ENCODE assay signal across 18 cellular contexts in the genomic region with DNA sequence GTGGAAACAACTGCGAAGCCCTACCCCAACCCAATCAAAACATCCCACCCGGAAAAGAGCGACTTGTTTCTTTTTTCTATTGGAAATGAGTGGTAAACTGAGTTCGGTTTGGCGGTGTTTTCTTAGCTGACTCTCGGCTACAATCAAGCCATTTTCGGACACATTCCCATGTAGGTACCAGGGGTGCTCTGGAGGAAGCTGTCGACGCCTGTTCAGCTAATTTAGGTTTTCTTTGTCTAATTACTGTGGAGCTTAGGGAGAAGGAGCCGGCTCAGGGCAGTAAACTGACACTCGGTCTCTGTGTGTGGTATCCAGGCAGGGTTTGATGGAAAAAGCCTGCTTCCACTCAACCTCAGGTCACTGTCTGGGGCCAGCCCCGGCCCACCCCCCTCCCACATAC. TPM values are rescaled to one million over a fixed set of nuclear protein-coding genes. Genes with fewer than 3 reads are reported as not detected.
DNase-seq lines count a peak whose midpoint lies in the region; ATAC-seq and TF ChIP-seq lines count a peak whose summit lies in the region.
"Had no signal": no experiment of that assay in that cellular context is flagged by ENCODE, and none has a peak within 500 bp of the region (broad histone marks: within the 10 kb centered on the region; RNA-seq: fewer than 3 reads in every experiment).

No MANE protein-coding gene starts in this region.

- no peak overlapping the region for H3K4me3 Mint-ChIP-seq in stimulated activated naive CD8-positive, alpha-beta T cell treated with anti-CD3 and anti-CD28 coated beads, Interleukin-15, amount 100 ng/mL, for 72 hours
- no peak overlapping the region for H3K4me3 Mint-ChIP-seq in glutamatergic neuron (ENCODE audit: unreplicated experiment)
- H3K4me3 Mint-ChIP-seq: activated naive CD8-positive, alpha-beta T cell treated with anti-CD3 and anti-CD28 coated beads for 36 hours had no signal

- peaks cover 57% of the 10 kb centered on the region for H3K4me1 Mint-ChIP-seq in stimulated activated naive CD8-positive, alpha-beta T cell treated with anti-CD3 and anti-CD28 coated beads, Interleukin-15, amount 100 ng/mL, for 72 hours
- peaks cover 28% of the 10 kb centered on the region for H3K4me1 Mint-ChIP-seq in glutamatergic neuron (ENCODE audit: low read depth, unreplicated experiment)

- H3K4me1 ChIP-seq in esophagus squamous epithelium (peaks cover 18 to 76% (median 22%) of the 10 kb centered on the region in 3 donors), neuronal stem cell (ENCODE audit: control insufficient read depth in 2 of 2, insufficient read depth in 1 of 2, low read depth in 1 of 2, low read length in 2 of 2) (peaks cover 9 to 14% of the 10 kb centered on the region in 2 donors), spleen (peaks cover 12 to 69% (median 49%) of the 10 kb centered on the region in 6 donors)

- no peak for TF ChIP-seq CTCF in esophagus squamous epithelium (IDR thresholded peaks at IDR 0.05)
- TF ChIP-seq CTCF in spleen (IDR thresholded peaks at IDR 0.05 in 8 of 11, conservative IDR thresholded peaks at IDR 0.05 in 3 of 11) = no peak
- TF ChIP-seq CTCF in glutamatergic neuron (IDR thresholded peaks at IDR 0.05; ENCODE audit: partially characterized antibody, unreplicated experiment) = no peak

- no peak overlapping the region for H4K91ac ChIP-seq in neuronal stem cell (ENCODE audit: low read depth, low read length, poor library complexity)

- DNase-seq in stimulated activated naive CD8-positive, alpha-beta T cell treated with anti-CD3 and anti-CD28 coated beads, Interleukin-15, amount 100 ng/mL, for 72 hours = no peak
- DNase-seq in stimulated activated naive CD8-positive, alpha-beta T cell treated with anti-CD3 and anti-CD28 coated beads, Interleukin-15, Interleukin-2, amounts not matched to agents 100 U/mL and 50 U/mL, for 24 hours = no peak
- DNase-seq in esophagus squamous epithelium (lab: John Stamatoyannopoulos, UW) (no peak), neuronal stem cell (ENCODE audit: low spot score) (peak; percentile 23), spleen (no peak), glutamatergic neuron (no peak), SKM-1 (lab: John Stamatoyannopoulos, UW; ENCODE audit: unreplicated experiment) (no peak)
- DNase-seq: activated CD4-positive, CD25-positive, alpha-beta regulatory T cell treated with anti-CD3 and anti-CD28 coated beads, Interleukin-2, amount 50 U/mL, for 72 hours; activated CD8-positive, alpha-beta memory T cell treated with anti-CD3 and anti-CD28 coated beads for 24 hours; activated naive CD8-positive, alpha-beta T cell treated with anti-CD3 and anti-CD28 coated beads for 36 hours; foreskin melanocyte; left cardiac atrium; NCI-H187 treated with DMSO at 0.1 percent for 48 hours; NCI-H345; right lobe of liver; stimulated activated naive CD4-positive, alpha-beta T cell had no signal

- no peak overlapping the region for H4K8ac ChIP-seq in neuronal stem cell (ENCODE audit: low read depth, low read length)

- no peak overlapping the region for H2BK15ac ChIP-seq in neuronal stem cell (ENCODE audit: low read length)

- H3K9me3 ChIP-seq in esophagus squamous epithelium = no peaks in the 10 kb centered on the region
- H3K9me3 ChIP-seq in neuronal stem cell (replicated peaks in 1 of 2; ENCODE audit: control insufficient read depth in 2 of 2, insufficient read depth in 1 of 2, low read depth in 1 of 2, low read length in 2 of 2) = peaks cover 0 to 3% of the 10 kb centered on the region in 2 donors
- H3K9me3 ChIP-seq in spleen = no peaks in the 10 kb centered on the region
- H3K9me3 ChIP-seq: right lobe of liver had no signal

- H2AK5ac ChIP-seq in neuronal stem cell (ENCODE audit: low read depth, low read length) = no peak overlapping the region

- ATAC-seq in stimulated activated naive CD8-positive, alpha-beta T cell treated with anti-CD3 and anti-CD28 coated beads, Interleukin-15, amount 100 ng/mL, for 72 hours = peak; percentile 2
- no peak for ATAC-seq in stimulated activated naive CD8-positive, alpha-beta T cell treated with anti-CD3 and anti-CD28 coated beads, Interleukin-15, Interleukin-2, amounts not matched to agents 100 U/mL and 50 U/mL, for 24 hours
- ATAC-seq in GM18858 (IDR thresholded peaks at IDR 0.05; ENCODE audit: unreplicated experiment) = no peak
- ATAC-seq: left cardiac atrium had no signal

- H3K14ac ChIP-seq in neuronal stem cell (ENCODE audit: low read length) = no peak overlapping the region

- no peak overlapping the region for H3K18ac ChIP-seq in neuronal stem cell (ENCODE audit: low read length)

- 24 to 50% methylated on average over 9 to 10 of the region's 12 CpGs for WGBS in esophagus squamous epithelium, 2 donors
- WGBS in neuronal stem cell (ENCODE audit: extremely low coverage in 2 of 2, insufficient read length in 2 of 2, insufficient replicate concordance in 1 of 2), 2 donors = no CpG with 5 or more reads among the region's 12 CpGs
- WGBS in spleen, 5 donors = 9 to 18% (median 9%) methylated on average over 12 of the region's 12 CpGs

- H3K4me3 ChIP-seq in esophagus squamous epithelium (peak overlapping the region in 3 of 4 donors; percentile 48 to 75 (median 59)), neuronal stem cell (ENCODE audit: low read length in 2 of 2) (no peak overlapping the region), spleen (no peak overlapping the region)
- H3K4me3 ChIP-seq: right lobe of liver had no signal

- H2BK5ac ChIP-seq in neuronal stem cell (ENCODE audit: low read length) = no peak overlapping the region

- H3K36me3 Mint-ChIP-seq in glutamatergic neuron (ENCODE audit: unreplicated experiment) = no peaks in the 10 kb centered on the region
- H3K36me3 Mint-ChIP-seq: activated naive CD8-positive, alpha-beta T cell treated with anti-CD3 and anti-CD28 coated beads for 36 hours had no signal

- H3K9ac ChIP-seq in neuronal stem cell (ENCODE audit: low read depth, low read length, poor library complexity) = no peak overlapping the region

- H3K36me3 ChIP-seq in esophagus squamous epithelium (no peaks in the 10 kb centered on the region), neuronal stem cell (replicated peaks in 1 of 2; ENCODE audit: control insufficient read depth in 2 of 2, insufficient read depth in 2 of 2, low read length in 2 of 2) (no peaks in the 10 kb centered on the region), spleen (no peaks in the 10 kb centered on the region)
- H3K36me3 ChIP-seq: right lobe of liver had no signal

- no peak overlapping the region for H2BK120ac ChIP-seq in neuronal stem cell (ENCODE audit: low read depth, low read length)

- peak overlapping the region; percentile 76 to 93 (median 86) for H3K27ac ChIP-seq in esophagus squamous epithelium
- no peak overlapping the region for H3K27ac ChIP-seq in neuronal stem cell (replicated peaks; ENCODE audit: low read length)
- no peak overlapping the region for H3K27ac ChIP-seq in spleen
- H3K27ac ChIP-seq: right lobe of liver had no signal

- H2AFZ ChIP-seq in neuronal stem cell (ENCODE audit: low read length) = no peak overlapping the region

- peaks cover 97% of the 10 kb centered on the region for H3K27me3 Mint-ChIP-seq in stimulated activated naive CD8-positive, alpha-beta T cell treated with anti-CD3 and anti-CD28 coated beads, Interleukin-15, amount 100 ng/mL, for 72 hours
- peaks cover 27% of the 10 kb centered on the region for H3K27me3 Mint-ChIP-seq in glutamatergic neuron (ENCODE audit: unreplicated experiment)

- no peak overlapping the region for H3K23ac ChIP-seq in neuronal stem cell (ENCODE audit: low read depth, low read length, poor library complexity)

- no peaks in the 10 kb centered on the region for H3K9me3 Mint-ChIP-seq in stimulated activated naive CD8-positive, alpha-beta T cell treated with anti-CD3 and anti-CD28 coated beads, Interleukin-15, amount 100 ng/mL, for 72 hours
- peaks cover 7% of the 10 kb centered on the region for H3K9me3 Mint-ChIP-seq in glutamatergic neuron (ENCODE audit: unreplicated experiment)
- H3K9me3 Mint-ChIP-seq: activated naive CD8-positive, alpha-beta T cell treated with anti-CD3 and anti-CD28 coated beads for 36 hours had no signal

- intact Hi-C loops in esophagus squamous epithelium (cut with DNase I) (loop anchor here (10.0 kb wide), 1 partner anchor 663 kb away; no protein-coding TSS in a partner anchor), spleen (cut with DNase I; ENCODE audit: low total_unique reads) (no loop called here)

- TF ChIP-seq POLR2A in esophagus squamous epithelium (IDR thresholded peaks at IDR 0.05) (no peak), spleen (IDR thresholded peaks at IDR 0.05) (no peak)

- H3K4me2 ChIP-seq in neuronal stem cell (ENCODE audit: insufficient read depth, low read length, poor library complexity, severe bottlenecking) = no peak overlapping the region

- H3K27me3 ChIP-seq in esophagus squamous epithelium (peaks cover 13 to 100% (median 23%) of the 10 kb centered on the region in 4 donors), neuronal stem cell (ENCODE audit: control insufficient read depth in 3 of 3, insufficient read depth in 3 of 3, low read depth in 1 of 3, low read length in 3 of 3) (peaks cover 79 to 98% (median 92%) of the 10 kb centered on the region in 3 experiments), spleen (replicated peaks in 1 of 7) (peaks cover 15 to 100% (median 97%) of the 10 kb centered on the region in 7 donors)

- H3K79me1 ChIP-seq in neuronal stem cell (ENCODE audit: low read depth, low read length) = no peaks in the 10 kb centered on the region

- no peak overlapping the region for H3K27ac Mint-ChIP-seq in stimulated activated naive CD8-positive, alpha-beta T cell treated with anti-CD3 and anti-CD28 coated beads, Interleukin-15, amount 100 ng/mL, for 72 hours
- no peak overlapping the region for H3K27ac Mint-ChIP-seq in glutamatergic neuron (ENCODE audit: unreplicated experiment)
- H3K27ac Mint-ChIP-seq: activated naive CD8-positive, alpha-beta T cell treated with anti-CD3 and anti-CD28 coated beads for 36 hours; CD14-positive monocyte had no signal

- H3K4ac ChIP-seq in neuronal stem cell (ENCODE audit: low read length) = no peak overlapping the region

- no peak overlapping the region for H2BK12ac ChIP-seq in neuronal stem cell (ENCODE audit: low read length)

RNA-seq across cellular contexts. Expression of a gene that starts 1.7 kb away (rescaled TPM):
- total RNA-seq in esophagus squamous epithelium (10 to 100 TPM in 1 of 4 donors, 1 to 10 TPM in 2, under 1 TPM in 1; 0.34 to 12.4 (median 4.0) TPM), spleen (not detected), glutamatergic neuron (ENCODE audit: unreplicated experiment) (0.71 TPM)
- not detected for polyA plus RNA-seq in neuronal stem cell (2013, experiment 1 of 2)
- polyA plus RNA-seq in neuronal stem cell (2013, experiment 2 of 2) = not detected
- polyA plus RNA-seq in spleen = not detected
- total RNA-seq: activated naive CD8-positive, alpha-beta T cell treated with anti-CD3 and anti-CD28 coated beads for 36 hours had no signal
- polyA plus RNA-seq: CD14-positive monocyte had no signal

Comparison
In these comparisons a context has a peak if more than half of its experiments do, and no peak if none do; other contexts are left out.
1. H3K27ac ChIP-seq: peak in esophagus squamous epithelium (4 of 4); none in neuronal stem cell (single experiment) and spleen (0 of 8).
2. H3K4me3 ChIP-seq: peak in esophagus squamous epithelium (3 of 4); none in neuronal stem cell (0 of 2) and spleen (0 of 8).